18 cellular contexts compared by ENCODE assay signal in the genomic region with DNA sequence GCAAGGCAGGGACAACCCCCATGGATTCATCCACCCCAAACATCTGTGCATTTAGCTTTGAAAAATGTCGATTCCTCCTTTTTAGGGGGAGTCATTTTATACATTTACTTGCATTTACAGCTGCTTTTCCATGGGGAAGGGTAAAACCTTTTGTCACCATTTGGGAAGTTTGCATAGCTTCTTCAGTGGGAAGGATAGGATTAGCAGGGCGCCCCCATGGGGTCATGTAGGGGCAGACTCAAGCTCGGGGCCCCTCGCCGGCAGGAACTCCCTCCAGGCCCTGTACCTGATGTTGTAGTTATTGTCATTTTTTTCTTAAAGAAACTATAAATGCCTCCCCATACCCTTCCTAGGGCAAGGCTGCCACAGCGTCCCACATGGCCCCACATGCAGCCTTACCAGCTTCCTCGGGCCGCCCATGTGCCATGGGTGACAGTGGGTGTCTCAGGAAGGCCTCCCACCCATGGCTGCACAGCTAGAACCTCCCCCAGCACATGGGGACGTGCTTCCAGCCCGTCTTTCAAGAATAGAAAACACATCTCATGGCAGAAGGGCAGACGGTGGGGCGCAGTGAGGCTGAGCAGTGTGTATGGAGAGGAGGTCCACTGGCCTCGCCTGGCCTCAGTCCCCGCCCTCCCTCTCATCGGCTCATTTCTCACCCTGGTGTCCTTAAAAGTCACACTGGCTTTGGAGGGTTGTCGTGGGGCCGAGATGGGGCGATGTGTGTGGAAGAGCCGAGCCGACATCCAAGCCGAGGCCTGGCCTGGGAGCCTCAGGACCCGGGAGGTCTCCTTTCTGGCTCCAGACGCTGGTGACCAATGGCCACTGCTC.
DNase-seq lines count a peak whose midpoint lies in the region; TF ChIP-seq lines count a peak whose summit lies in the region.
"Had no signal": no experiment of that assay in that cellular context is flagged by ENCODE, and none has a peak within 500 bp of the region (broad histone marks: within the 10 kb centered on the region; RNA-seq: fewer than 3 reads in every experiment).

No MANE protein-coding gene starts in this region.

- no peak overlapping the region for H2BK15ac ChIP-seq in mesendoderm (replicated peaks; ENCODE audit: low read depth)

- H3K27me3 ChIP-seq in GM06990 (replicated peaks; ENCODE audit: control insufficient read depth, insufficient read depth, low read length): no peaks in the 10 kb centered on the region
- no peaks in the 10 kb centered on the region for H3K27me3 ChIP-seq in mesendoderm (ENCODE audit: insufficient read depth, low read length, poor library complexity)
- H3K27me3 ChIP-seq in testis: no peaks in the 10 kb centered on the region
- H3K27me3 ChIP-seq: breast epithelium, SJCRH30, suprapubic skin had no signal

- H3K27ac ChIP-seq in mesendoderm (ENCODE audit: low read depth, low read length): no peak overlapping the region
- H3K27ac ChIP-seq in testis: no peak overlapping the region
- H3K27ac ChIP-seq: breast epithelium, SJCRH30, suprapubic skin had no signal

- no peak overlapping the region for H3K23ac ChIP-seq in mesendoderm (ENCODE audit: low read length)

- H2BK120ac ChIP-seq in mesendoderm (ENCODE audit: low read depth, low read length): no peak overlapping the region

- no peak for TF ChIP-seq POLR2A in testis (IDR thresholded peaks at IDR 0.05)

- no peak overlapping the region for H4K8ac ChIP-seq in mesendoderm (ENCODE audit: low read depth, low read length)

- H3K27me3 Mint-ChIP-seq in HFFc6 (ENCODE audit: insufficient read depth) (peaks cover 53% of the 10 kb centered on the region), brain (peaks cover 6% of the 10 kb centered on the region)
- H3K27me3 Mint-ChIP-seq: activated CD4-positive, alpha-beta T cell treated with anti-CD3 and anti-CD28 coated beads, Interleukin-2, amount 10 ng/mL, durations not matched to agents 7 days and 5 days; B cell had no signal

- H3K4me2 ChIP-seq in mesendoderm (ENCODE audit: low read length): no peak overlapping the region

- H3K4me3 ChIP-seq in GM06990 (replicated peaks; ENCODE audit: low read depth, low read length) (no peak overlapping the region), mesendoderm (ENCODE audit: low read length) (no peak overlapping the region), testis (no peak overlapping the region)
- H3K4me3 ChIP-seq: breast epithelium, SJCRH30, suprapubic skin had no signal

- no peak overlapping the region for H3K18ac ChIP-seq in mesendoderm (ENCODE audit: low read length)

- H3K56ac ChIP-seq in mesendoderm (ENCODE audit: low read length): no peak overlapping the region

- WGBS in mesendoderm (ENCODE audit: extremely low coverage, insufficient coverage, low lambda C conversion rate): no CpG with 5 or more reads among the region's 23 CpGs
- 82 to 87% methylated on average over 23 of the region's 23 CpGs for WGBS in testis, 2 donors

- H3K4me1 ChIP-seq in mesendoderm (ENCODE audit: control insufficient read depth, low read depth, low read length) (no peaks in the 10 kb centered on the region), testis (peaks cover 13% of the 10 kb centered on the region)
- H3K4me1 ChIP-seq: breast epithelium, SJCRH30, suprapubic skin had no signal

- no peak overlapping the region for H3K9ac ChIP-seq in mesendoderm (ENCODE audit: low read length)

- intact Hi-C loops in testis (cut with DNase I; ENCODE audit: low total_unique reads): no loop called here

- H3K4me1 Mint-ChIP-seq in HFFc6 (ENCODE audit: low read depth) (peaks cover 11% of the 10 kb centered on the region; the same call in 1 of the 2 replicates), brain (no peaks in the 10 kb centered on the region)
- H3K4me1 Mint-ChIP-seq: activated CD4-positive, alpha-beta T cell treated with anti-CD3 and anti-CD28 coated beads, Interleukin-2, amount 10 ng/mL, durations not matched to agents 7 days and 5 days; B cell had no signal

- H2AK5ac ChIP-seq in mesendoderm (ENCODE audit: low read length): no peak overlapping the region

- no peak overlapping the region for H3K4ac ChIP-seq in mesendoderm (ENCODE audit: low read depth, low read length)

- no peaks in the 10 kb centered on the region for H3K9me3 ChIP-seq in testis
- H3K9me3 ChIP-seq: breast epithelium, SJCRH30, suprapubic skin had no signal

- DNase-seq in GM06990 (ENCODE audit: extremely low read depth, insufficient read length): no peak
- DNase-seq in HFFc6: no peak
- DNase-seq in mesendoderm: peak; percentile 31
- DNase-seq in SIG-M5 treated with dmso at 0.1 percent for 504 hours (lab: John Stamatoyannopoulos, UW; ENCODE audit: unreplicated experiment): no peak
- DNase-seq in activated CD4-positive, CD25-positive, alpha-beta regulatory T cell treated with anti-CD3 and anti-CD28 coated beads, Interleukin-2, amount 50 U/mL, for 72 hours: no peak
- DNase-seq in testis: no peak
- DNase-seq in SW 1271 (lab: John Stamatoyannopoulos, UW): no peak
- DNase-seq: activated CD4-positive, alpha-beta T cell treated with anti-CD3 and anti-CD28 coated beads, Interleukin-2, amount 10 ng/mL, durations not matched to agents 7 days and 5 days; activated naive CD4-positive, alpha-beta T cell treated with anti-CD3 and anti-CD28 coated beads, Interleukin-2, amount 50 U/mL, for 16 hours; activated T-cell treated with anti-CD3 and anti-CD28 coated beads for 4 hours; effector CD4-positive, alpha-beta T cell; NCI-H1694 treated with DMSO at 0.1 percent for 48 hours; NCI-H446 treated with DMSO at 0.1 percent for 48 hours had no signal

- H3K9me3 Mint-ChIP-seq in HFFc6: peaks cover 4% of the 10 kb centered on the region; the same call in 1 of the 2 replicates
- H3K9me3 Mint-ChIP-seq in brain: no peaks in the 10 kb centered on the region
- H3K9me3 Mint-ChIP-seq: activated CD4-positive, alpha-beta T cell treated with anti-CD3 and anti-CD28 coated beads, Interleukin-2, amount 10 ng/mL, durations not matched to agents 7 days and 5 days had no signal

- H3K79me1 ChIP-seq in mesendoderm (ENCODE audit: low read length): no peaks in the 10 kb centered on the region

- no peak overlapping the region for H4K5ac ChIP-seq in mesendoderm (ENCODE audit: low read length)

- peaks cover 49% of the 10 kb centered on the region for H3K36me3 Mint-ChIP-seq in HFFc6 (ENCODE audit: low read depth)
- H3K36me3 Mint-ChIP-seq in brain: peaks cover 40% of the 10 kb centered on the region

- H3K36me3 ChIP-seq in GM06990 (ENCODE audit: control insufficient read depth, insufficient read depth, low read length): peaks cover 37% of the 10 kb centered on the region
- H3K36me3 ChIP-seq in mesendoderm (ENCODE audit: control insufficient read depth, insufficient read depth, low read length): peaks cover 11% of the 10 kb centered on the region
- H3K36me3 ChIP-seq in testis (ENCODE audit: low read depth, missing control alignments): no peaks in the 10 kb centered on the region

- no peaks in the 10 kb centered on the region for H3K79me2 ChIP-seq in mesendoderm (ENCODE audit: control insufficient read depth, insufficient read depth, low read length)

- H3K4me3 Mint-ChIP-seq in HFFc6 (peak overlapping the region; percentile 15; the same call in 1 of the 2 replicates), brain (no peak overlapping the region)
- H3K4me3 Mint-ChIP-seq: activated CD4-positive, alpha-beta T cell treated with anti-CD3 and anti-CD28 coated beads, Interleukin-2, amount 10 ng/mL, durations not matched to agents 7 days and 5 days; B cell had no signal

- TF ChIP-seq CTCF in GM06990 (IDR thresholded peaks at IDR 0.05; ENCODE audit: insufficient read depth, low read length, poor library complexity, severe bottlenecking) (peak; percentile 16), HFFc6 (IDR thresholded peaks at IDR 0.05) (peak; percentile 59), brain (conservative IDR thresholded peaks at IDR 0.05) (no peak), testis (IDR thresholded peaks at IDR 0.05) (no peak)

- no peak overlapping the region for H2BK5ac ChIP-seq in mesendoderm (ENCODE audit: low read length)

- no peak overlapping the region; the same call in 1 of the 2 replicates for H3K27ac Mint-ChIP-seq in HFFc6
- H3K27ac Mint-ChIP-seq in brain: peak overlapping the region in 3 of 5 experiments; percentile 41 to 69 (median 43)
- H3K27ac Mint-ChIP-seq: activated CD4-positive, alpha-beta T cell treated with anti-CD3 and anti-CD28 coated beads, Interleukin-2, amount 10 ng/mL, durations not matched to agents 7 days and 5 days; B cell had no signal

Comparison
In these comparisons a context has a peak if more than half of its experiments do, and no peak if none do; other contexts are left out.
1. CTCF ChIP-seq: peak in GM06990 (single experiment) and HFFc6 (single experiment); none in brain (0 of 2) and testis (0 of 3).